Comparison of ENCODE assay signal across 1 cellular context in the genomic region with DNA sequence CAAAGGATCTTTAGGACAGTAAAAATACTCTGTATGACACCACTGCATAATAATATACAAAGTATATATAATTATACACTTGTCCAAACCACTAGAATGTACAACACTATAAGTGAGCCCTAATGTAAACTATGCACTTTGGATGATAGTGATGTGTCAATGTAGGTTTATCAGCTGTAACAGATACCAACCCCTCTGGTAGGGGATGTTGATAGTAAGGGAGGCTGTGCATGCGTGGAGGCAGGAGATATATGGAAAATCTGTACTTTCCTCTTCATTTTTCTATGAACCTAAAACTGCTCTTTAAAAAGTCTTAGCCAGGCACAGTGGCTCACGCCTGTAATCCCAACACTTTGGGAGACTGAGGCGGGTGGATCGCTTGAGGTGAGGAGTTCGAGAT.
TF ChIP-seq lines count a peak whose summit lies in the region.

No MANE protein-coding gene starts in this region.

TF ChIP-seq in K562, 482 proteins besides CTCF, POLR2A, EP300 and RAD21 (continued from another document and continues in another):
- TF ChIP-seq YY1 (IDR thresholded peaks at IDR 0.05; ENCODE audit: borderline replicate concordance in 1 of 3, control insufficient read depth in 1 of 3, extremely low read depth in 1 of 3, insufficient read depth in 3 of 3, insufficient read length in 1 of 3, insufficient replicate concordance in 2 of 3, low read depth in 1 of 3, low read length in 2 of 3) (no peak), ETS2 (tag; IDR thresholded peaks at IDR 0.05; ENCODE audit: borderline replicate concordance, poor library complexity, severe bottlenecking) (no peak), STAT5B (CRISPR knock-in tag; IDR thresholded peaks at IDR 0.05) (no peak), NCOR1 (IDR thresholded peaks at IDR 0.05) (peak; percentile 79), PRPF4 (IDR thresholded peaks at IDR 0.05; ENCODE audit: insufficient read depth, low read depth, low read length, poor library complexity, severe bottlenecking) (no peak), TCF7 (IDR thresholded peaks at IDR 0.05; ENCODE audit: borderline replicate concordance) (no peak), ZZZ3 (IDR thresholded peaks at IDR 0.05) (no peak), GABPB2 (CRISPR knock-in tag; conservative IDR thresholded peaks at IDR 0.05) (no peak), FOXK1 (CRISPR knock-in tag; IDR thresholded peaks at IDR 0.05; ENCODE audit: borderline replicate concordance) (no peak), DDX20 (tag; IDR thresholded peaks at IDR 0.05; ENCODE audit: low read depth) (no peak), HDAC1 (IDR thresholded peaks at IDR 0.05) (peak in 1 of 2 experiments; percentile 14; a peak in 1 of 4 replicates), SMAD3 (CRISPR knock-in tag; conservative IDR thresholded peaks at IDR 0.05) (0 out of 2 replicates have a peak, but pooled peaks have one; percentile 36), MYBL2 (IDR thresholded peaks at IDR 0.05; ENCODE audit: low read depth) (no peak), MYBL2 (CRISPR knock-in tag; IDR thresholded peaks at IDR 0.05; ENCODE audit: borderline replicate concordance) (no peak), BRD9 (IDR thresholded peaks at IDR 0.05; ENCODE audit: low read depth, partially characterized antibody) (no peak), NRF1 (conservative IDR thresholded peaks at IDR 0.05 in 1 of 2, IDR thresholded peaks at IDR 0.05 in 1 of 2) (peak; percentile 55 to 61), MYC (IDR thresholded peaks at IDR 0.05; ENCODE audit: low read depth, low read length) (no peak), MYC (CRISPR knock-in tag; IDR thresholded peaks at IDR 0.05; ENCODE audit: borderline replicate concordance, low read depth) (no peak), ZNF584 (CRISPR knock-in tag; IDR thresholded peaks at IDR 0.05; ENCODE audit: low read depth) (no peak), TOE1 (IDR thresholded peaks at IDR 0.05; ENCODE audit: borderline replicate concordance) (no peak), TOE1 (CRISPR knock-in tag; IDR thresholded peaks at IDR 0.05; ENCODE audit: borderline replicate concordance, low read depth) (no peak), TBP (optimal IDR thresholded peaks at IDR 0.05; ENCODE audit: low read depth, low read length) (no peak), SIX5 (IDR thresholded peaks at IDR 0.05; ENCODE audit: borderline replicate concordance in 1 of 2, insufficient read depth in 1 of 2, low read depth in 1 of 2, low read length in 2 of 2) (no peak), IRF2 (CRISPR knock-in tag; IDR thresholded peaks at IDR 0.05) (no peak), CBX3 (IDR thresholded peaks at IDR 0.05; ENCODE audit: borderline replicate concordance in 1 of 2, low read length in 2 of 2) (no peak), ZNF263 (CRISPR knock-in tag; IDR thresholded peaks at IDR 0.05; ENCODE audit: borderline replicate concordance) (no peak), CREB1 (IDR thresholded peaks at IDR 0.05) (no peak), CREB1 (CRISPR knock-in tag; IDR thresholded peaks at IDR 0.05) (no peak), MAFG (tag; conservative IDR thresholded peaks at IDR 0.05) (no peak), ZNF174 (CRISPR knock-in tag; IDR thresholded peaks at IDR 0.05) (no peak), ZNF134 (CRISPR knock-in tag; conservative IDR thresholded peaks at IDR 0.05) (no peak), SAFB (IDR thresholded peaks at IDR 0.05; ENCODE audit: borderline replicate concordance, low read depth, low read length) (no peak), BCL6 (CRISPR knock-in tag; IDR thresholded peaks at IDR 0.05) (no peak), ZNF3 (CRISPR knock-in tag; IDR thresholded peaks at IDR 0.05) (no peak), DPF2 (IDR thresholded peaks at IDR 0.05) (peak; percentile 65), MCM3 (IDR thresholded peaks at IDR 0.05) (no peak), HSF4 (CRISPR knock-in tag; IDR thresholded peaks at IDR 0.05; ENCODE audit: borderline replicate concordance) (no peak), THRAP3 (IDR thresholded peaks at IDR 0.05; ENCODE audit: borderline replicate concordance) (no peak), U2AF1 (optimal IDR thresholded peaks at IDR 0.05; ENCODE audit: low read depth, low read length) (no peak), ZNF232 (CRISPR knock-in tag; IDR thresholded peaks at IDR 0.05) (no peak), TEAD4 (IDR thresholded peaks at IDR 0.05; ENCODE audit: low read length) (peak; percentile 82), TEAD4 (CRISPR knock-in tag; IDR thresholded peaks at IDR 0.05; ENCODE audit: borderline replicate concordance) (no peak), TARDBP (IDR thresholded peaks at IDR 0.05) (no peak), STAT5A (IDR thresholded peaks at IDR 0.05; ENCODE audit: borderline replicate concordance, low read length) (peak; percentile 44), HDAC2 (IDR thresholded peaks at IDR 0.05) (peak; percentile 61), CBFA2T2 (conservative IDR thresholded peaks at IDR 0.05) (peak; percentile 83), POLR2B (IDR thresholded peaks at IDR 0.05; ENCODE audit: low read depth, partially characterized antibody) (no peak), ZNF217 (CRISPR knock-in tag; IDR thresholded peaks at IDR 0.05) (no peak), DIDO1 (tag; IDR thresholded peaks at IDR 0.05; ENCODE audit: low read depth) (no peak), PTBP1 (IDR thresholded peaks at IDR 0.05; ENCODE audit: low read depth, low read length) (no peak), KDM1A (IDR thresholded peaks at IDR 0.05) (peak; percentile 48 to 65; a peak in 3 of 4 replicates), ZNF124 (CRISPR knock-in tag; IDR thresholded peaks at IDR 0.05) (no peak), ZNF583 (CRISPR knock-in tag; IDR thresholded peaks at IDR 0.05) (no peak), MIER1 (IDR thresholded peaks at IDR 0.05; ENCODE audit: low read depth) (no peak), ZKSCAN1 (IDR thresholded peaks at IDR 0.05; ENCODE audit: low read depth, low read length) (no peak), POU5F1 (IDR thresholded peaks at IDR 0.05; ENCODE audit: borderline replicate concordance, low read depth, low read length, partially characterized antibody) (no peak), NFATC3 (IDR thresholded peaks at IDR 0.05) (no peak), MTA2 (IDR thresholded peaks at IDR 0.05; ENCODE audit: low read depth) (peak; percentile 75), CREM (IDR thresholded peaks at IDR 0.05; ENCODE audit: low read depth) (0 out of 2 replicates have a peak, but pooled peaks have one; percentile 5), MCM5 (IDR thresholded peaks at IDR 0.05; ENCODE audit: low read depth) (no peak), ZNF41 (CRISPR knock-in tag; conservative IDR thresholded peaks at IDR 0.05) (no peak), TCFL5 (CRISPR knock-in tag; conservative IDR thresholded peaks at IDR 0.05) (no peak), SOX6 (IDR thresholded peaks at IDR 0.05) (peak; percentile 62; the same call in 1 of the 2 replicates), ZNF274 (IDR thresholded peaks at IDR 0.05; ENCODE audit: borderline replicate concordance, low read depth, low read length) (no peak), ZNF561 (CRISPR knock-in tag; conservative IDR thresholded peaks at IDR 0.05) (no peak)
- TF ChIP-seq, protein P1, sequence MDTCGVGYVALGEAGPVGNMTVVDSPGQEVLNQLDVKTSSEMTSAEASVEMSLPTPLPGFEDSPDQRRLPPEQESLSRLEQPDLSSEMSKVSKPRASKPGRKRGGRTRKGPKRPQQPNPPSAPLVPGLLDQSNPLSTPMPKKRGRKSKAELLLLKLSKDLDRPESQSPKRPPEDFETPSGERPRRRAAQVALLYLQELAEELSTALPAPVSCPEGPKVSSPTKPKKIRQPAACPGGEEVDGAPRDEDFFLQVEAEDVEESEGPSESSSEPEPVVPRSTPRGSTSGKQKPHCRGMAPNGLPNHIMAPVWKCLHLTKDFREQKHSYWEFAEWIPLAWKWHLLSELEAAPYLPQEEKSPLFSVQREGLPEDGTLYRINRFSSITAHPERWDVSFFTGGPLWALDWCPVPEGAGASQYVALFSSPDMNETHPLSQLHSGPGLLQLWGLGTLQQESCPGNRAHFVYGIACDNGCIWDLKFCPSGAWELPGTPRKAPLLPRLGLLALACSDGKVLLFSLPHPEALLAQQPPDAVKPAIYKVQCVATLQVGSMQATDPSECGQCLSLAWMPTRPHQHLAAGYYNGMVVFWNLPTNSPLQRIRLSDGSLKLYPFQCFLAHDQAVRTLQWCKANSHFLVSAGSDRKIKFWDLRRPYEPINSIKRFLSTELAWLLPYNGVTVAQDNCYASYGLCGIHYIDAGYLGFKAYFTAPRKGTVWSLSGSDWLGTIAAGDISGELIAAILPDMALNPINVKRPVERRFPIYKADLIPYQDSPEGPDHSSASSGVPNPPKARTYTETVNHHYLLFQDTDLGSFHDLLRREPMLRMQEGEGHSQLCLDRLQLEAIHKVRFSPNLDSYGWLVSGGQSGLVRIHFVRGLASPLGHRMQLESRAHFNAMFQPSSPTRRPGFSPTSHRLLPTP (IDR thresholded peaks at IDR 0.05; ENCODE audit: borderline replicate concordance, extremely low read depth, insufficient read length): no peak
- TF ChIP-seq, protein P2, sequence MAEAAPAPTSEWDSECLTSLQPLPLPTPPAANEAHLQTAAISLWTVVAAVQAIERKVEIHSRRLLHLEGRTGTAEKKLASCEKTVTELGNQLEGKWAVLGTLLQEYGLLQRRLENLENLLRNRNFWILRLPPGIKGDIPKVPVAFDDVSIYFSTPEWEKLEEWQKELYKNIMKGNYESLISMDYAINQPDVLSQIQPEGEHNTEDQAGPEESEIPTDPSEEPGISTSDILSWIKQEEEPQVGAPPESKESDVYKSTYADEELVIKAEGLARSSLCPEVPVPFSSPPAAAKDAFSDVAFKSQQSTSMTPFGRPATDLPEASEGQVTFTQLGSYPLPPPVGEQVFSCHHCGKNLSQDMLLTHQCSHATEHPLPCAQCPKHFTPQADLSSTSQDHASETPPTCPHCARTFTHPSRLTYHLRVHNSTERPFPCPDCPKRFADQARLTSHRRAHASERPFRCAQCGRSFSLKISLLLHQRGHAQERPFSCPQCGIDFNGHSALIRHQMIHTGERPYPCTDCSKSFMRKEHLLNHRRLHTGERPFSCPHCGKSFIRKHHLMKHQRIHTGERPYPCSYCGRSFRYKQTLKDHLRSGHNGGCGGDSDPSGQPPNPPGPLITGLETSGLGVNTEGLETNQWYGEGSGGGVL (CRISPR knock-in tag; IDR thresholded peaks at IDR 0.05): no peak
- TF ChIP-seq, protein P3, sequence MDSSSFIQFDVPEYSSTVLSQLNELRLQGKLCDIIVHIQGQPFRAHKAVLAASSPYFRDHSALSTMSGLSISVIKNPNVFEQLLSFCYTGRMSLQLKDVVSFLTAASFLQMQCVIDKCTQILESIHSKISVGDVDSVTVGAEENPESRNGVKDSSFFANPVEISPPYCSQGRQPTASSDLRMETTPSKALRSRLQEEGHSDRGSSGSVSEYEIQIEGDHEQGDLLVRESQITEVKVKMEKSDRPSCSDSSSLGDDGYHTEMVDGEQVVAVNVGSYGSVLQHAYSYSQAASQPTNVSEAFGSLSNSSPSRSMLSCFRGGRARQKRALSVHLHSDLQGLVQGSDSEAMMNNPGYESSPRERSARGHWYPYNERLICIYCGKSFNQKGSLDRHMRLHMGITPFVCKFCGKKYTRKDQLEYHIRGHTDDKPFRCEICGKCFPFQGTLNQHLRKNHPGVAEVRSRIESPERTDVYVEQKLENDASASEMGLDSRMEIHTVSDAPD (CRISPR knock-in tag; IDR thresholded peaks at IDR 0.05): no peak
- TF ChIP-seq, protein P4, sequence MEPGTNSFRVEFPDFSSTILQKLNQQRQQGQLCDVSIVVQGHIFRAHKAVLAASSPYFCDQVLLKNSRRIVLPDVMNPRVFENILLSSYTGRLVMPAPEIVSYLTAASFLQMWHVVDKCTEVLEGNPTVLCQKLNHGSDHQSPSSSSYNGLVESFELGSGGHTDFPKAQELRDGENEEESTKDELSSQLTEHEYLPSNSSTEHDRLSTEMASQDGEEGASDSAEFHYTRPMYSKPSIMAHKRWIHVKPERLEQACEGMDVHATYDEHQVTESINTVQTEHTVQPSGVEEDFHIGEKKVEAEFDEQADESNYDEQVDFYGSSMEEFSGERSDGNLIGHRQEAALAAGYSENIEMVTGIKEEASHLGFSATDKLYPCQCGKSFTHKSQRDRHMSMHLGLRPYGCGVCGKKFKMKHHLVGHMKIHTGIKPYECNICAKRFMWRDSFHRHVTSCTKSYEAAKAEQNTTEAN (CRISPR knock-in tag; IDR thresholded peaks at IDR 0.05): no peak
- TF ChIP-seq, protein P5, sequence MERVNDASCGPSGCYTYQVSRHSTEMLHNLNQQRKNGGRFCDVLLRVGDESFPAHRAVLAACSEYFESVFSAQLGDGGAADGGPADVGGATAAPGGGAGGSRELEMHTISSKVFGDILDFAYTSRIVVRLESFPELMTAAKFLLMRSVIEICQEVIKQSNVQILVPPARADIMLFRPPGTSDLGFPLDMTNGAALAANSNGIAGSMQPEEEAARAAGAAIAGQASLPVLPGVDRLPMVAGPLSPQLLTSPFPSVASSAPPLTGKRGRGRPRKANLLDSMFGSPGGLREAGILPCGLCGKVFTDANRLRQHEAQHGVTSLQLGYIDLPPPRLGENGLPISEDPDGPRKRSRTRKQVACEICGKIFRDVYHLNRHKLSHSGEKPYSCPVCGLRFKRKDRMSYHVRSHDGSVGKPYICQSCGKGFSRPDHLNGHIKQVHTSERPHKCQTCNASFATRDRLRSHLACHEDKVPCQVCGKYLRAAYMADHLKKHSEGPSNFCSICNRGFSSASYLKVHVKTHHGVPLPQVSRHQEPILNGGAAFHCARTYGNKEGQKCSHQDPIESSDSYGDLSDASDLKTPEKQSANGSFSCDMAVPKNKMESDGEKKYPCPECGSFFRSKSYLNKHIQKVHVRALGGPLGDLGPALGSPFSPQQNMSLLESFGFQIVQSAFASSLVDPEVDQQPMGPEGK (CRISPR knock-in tag; IDR thresholded peaks at IDR 0.05; ENCODE audit: borderline replicate concordance): no peak
- TF ChIP-seq, protein P6, sequence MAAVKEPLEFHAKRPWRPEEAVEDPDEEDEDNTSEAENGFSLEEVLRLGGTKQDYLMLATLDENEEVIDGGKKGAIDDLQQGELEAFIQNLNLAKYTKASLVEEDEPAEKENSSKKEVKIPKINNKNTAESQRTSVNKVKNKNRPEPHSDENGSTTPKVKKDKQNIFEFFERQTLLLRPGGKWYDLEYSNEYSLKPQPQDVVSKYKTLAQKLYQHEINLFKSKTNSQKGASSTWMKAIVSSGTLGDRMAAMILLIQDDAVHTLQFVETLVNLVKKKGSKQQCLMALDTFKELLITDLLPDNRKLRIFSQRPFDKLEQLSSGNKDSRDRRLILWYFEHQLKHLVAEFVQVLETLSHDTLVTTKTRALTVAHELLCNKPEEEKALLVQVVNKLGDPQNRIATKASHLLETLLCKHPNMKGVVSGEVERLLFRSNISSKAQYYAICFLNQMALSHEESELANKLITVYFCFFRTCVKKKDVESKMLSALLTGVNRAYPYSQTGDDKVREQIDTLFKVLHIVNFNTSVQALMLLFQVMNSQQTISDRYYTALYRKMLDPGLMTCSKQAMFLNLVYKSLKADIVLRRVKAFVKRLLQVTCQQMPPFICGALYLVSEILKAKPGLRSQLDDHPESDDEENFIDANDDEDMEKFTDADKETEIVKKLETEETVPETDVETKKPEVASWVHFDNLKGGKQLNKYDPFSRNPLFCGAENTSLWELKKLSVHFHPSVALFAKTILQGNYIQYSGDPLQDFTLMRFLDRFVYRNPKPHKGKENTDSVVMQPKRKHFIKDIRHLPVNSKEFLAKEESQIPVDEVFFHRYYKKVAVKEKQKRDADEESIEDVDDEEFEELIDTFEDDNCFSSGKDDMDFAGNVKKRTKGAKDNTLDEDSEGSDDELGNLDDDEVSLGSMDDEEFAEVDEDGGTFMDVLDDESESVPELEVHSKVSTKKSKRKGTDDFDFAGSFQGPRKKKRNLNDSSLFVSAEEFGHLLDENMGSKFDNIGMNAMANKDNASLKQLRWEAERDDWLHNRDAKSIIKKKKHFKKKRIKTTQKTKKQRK (IDR thresholded peaks at IDR 0.05; ENCODE audit: borderline replicate concordance, low read depth, low read length): no peak
